ENCODE assay signal across 1 cellular context in the genomic region with DNA sequence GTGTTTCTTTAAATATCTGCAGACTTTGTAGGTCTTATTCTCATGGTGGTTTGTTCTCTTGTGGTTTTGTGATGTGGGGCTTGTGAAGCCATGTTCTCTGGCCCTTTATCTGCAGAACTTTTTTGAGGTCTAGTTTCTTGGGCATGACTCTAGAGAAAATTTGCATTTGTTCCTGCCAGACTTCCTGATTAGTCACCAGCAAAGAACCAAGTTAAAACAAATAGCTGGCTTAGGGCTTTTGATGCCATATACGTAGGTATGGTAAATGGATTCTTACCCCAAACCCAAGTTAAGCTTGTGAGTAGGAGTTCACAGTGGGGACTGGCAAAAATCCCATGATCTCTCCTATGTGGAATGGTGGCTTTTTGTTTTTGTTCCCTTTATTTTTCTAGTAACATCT.
TF ChIP-seq lines count a peak whose summit lies in the region.

No MANE protein-coding gene starts in this region.

TF ChIP-seq in IMR-90, 13 proteins besides CTCF, POLR2A, EP300 and RAD21 (continued from another document):
- no peak for TF ChIP-seq RCOR1 (IDR thresholded peaks at IDR 0.05; ENCODE audit: insufficient replicate concordance, low read length)
- TF ChIP-seq FOS (IDR thresholded peaks at IDR 0.05; ENCODE audit: low read depth, low read length) = no peak
- TF ChIP-seq MAFK (IDR thresholded peaks at IDR 0.05; ENCODE audit: low read depth, low read length) = no peak
- no peak for TF ChIP-seq NFE2L2 (IDR thresholded peaks at IDR 0.05; ENCODE audit: low read depth, low read length)
- no peak for TF ChIP-seq BHLHE40 (IDR thresholded peaks at IDR 0.05; ENCODE audit: low read depth, low read length)
- TF ChIP-seq SMC3 (IDR thresholded peaks at IDR 0.05; ENCODE audit: low read depth, low read length) = no peak
- TF ChIP-seq CEBPB (IDR thresholded peaks at IDR 0.05; ENCODE audit: low read depth, low read length) = no peak
TF ChIP-seq in IMR-90: peak in this region for 0.
